In the genomic region with DNA sequence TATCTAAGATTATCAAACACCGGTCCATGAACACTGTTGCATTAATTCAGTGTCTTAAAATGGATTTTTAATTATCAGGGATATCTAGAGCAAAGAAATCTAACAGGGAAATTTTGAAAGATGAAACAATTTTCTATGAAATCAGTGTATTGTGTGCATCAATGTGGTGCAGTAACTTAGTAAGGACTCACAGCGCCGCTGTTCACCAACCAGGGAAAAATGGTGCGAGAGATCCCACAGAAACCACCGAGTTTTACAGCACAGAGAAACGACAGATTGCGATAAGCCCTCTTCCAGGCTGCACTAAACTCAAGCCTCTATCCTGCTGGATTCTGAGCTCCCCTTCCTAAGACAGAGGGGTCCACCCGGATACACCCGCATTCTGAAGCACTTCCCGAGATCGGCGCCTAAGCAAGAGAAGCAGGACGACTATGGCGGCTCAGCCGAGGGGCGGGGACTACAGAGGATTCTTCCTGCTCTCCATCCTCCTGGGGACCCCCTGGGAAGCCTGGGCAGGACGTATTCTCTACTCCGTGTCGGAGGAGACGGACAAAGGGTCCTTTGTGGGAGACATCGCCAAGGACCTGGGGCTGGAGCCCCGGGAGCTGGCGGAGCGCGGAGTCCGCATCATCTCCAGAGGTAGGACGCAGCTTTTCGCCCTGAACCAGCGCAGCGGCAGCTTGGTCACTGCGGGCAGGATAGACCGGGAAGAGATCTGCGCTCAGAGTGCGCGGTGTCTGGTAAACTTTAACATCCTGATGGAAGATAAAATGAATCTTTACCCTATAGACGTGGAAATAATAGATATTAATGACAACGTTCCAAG, we compare ENCODE assay signal across 9 cellular contexts.
DNase-seq lines count a peak whose midpoint lies in the region; ATAC-seq and TF ChIP-seq lines count a peak whose summit lies in the region.
"Had no signal": no experiment of that assay in that cellular context is flagged by ENCODE, and none has a peak within 500 bp of the region (broad histone marks: within the 10 kb centered on the region; RNA-seq: fewer than 3 reads in every experiment).

A gene (plus strand): TSS at position 274 of the 826 bp plus-strand sequence. CDS start 158 bp downstream, at position 432.

- in situ Hi-C loops in T47D (cut with HindIII; ENCODE audit: low pct_unique_long_range_greater_than_20kb, low sequenced_read_pairs) = no loop called here

- H3K27me3 Mint-ChIP-seq in memory B cell = peaks cover 21% of the 10 kb centered on the region

- DNase-seq in AG09309 (ENCODE audit: low read depth) (no peak), T47D (ENCODE audit: low read depth in 1 of 2, low spot score in 1 of 2) (peak; percentile 82 to 88), memory B cell (ENCODE audit: low spot score in 2 of 2) (peak in 1 of 2 donors; percentile 9), NCI-H1694 (lab: John Stamatoyannopoulos, UW) (no peak), GM19238 (ENCODE audit: insufficient read length, low spot score) (no peak), NCI-H2107 treated with DMSO at 0.1 percent for 48 hours (lab: John Stamatoyannopoulos, UW; ENCODE audit: unreplicated experiment) (no peak)

- ATAC-seq in HG02973 (IDR thresholded peaks at IDR 0.05; ENCODE audit: unreplicated experiment) (peak; percentile 69), memory B cell (ENCODE audit: low read depth) (no peak), HG03139 (IDR thresholded peaks at IDR 0.05; ENCODE audit: unreplicated experiment) (no peak)
- ATAC-seq: left colon had no signal

- H3K36me3 Mint-ChIP-seq in memory B cell = peaks cover 3% of the 10 kb centered on the region

- peak; percentile 62 for TF ChIP-seq CTCF in AG09309 (IDR thresholded peaks at IDR 0.05; ENCODE audit: control insufficient read depth, insufficient read depth, low read depth, low read length, missing control alignments)

- no peaks in the 10 kb centered on the region for H3K4me1 Mint-ChIP-seq in memory B cell

- H3K4me3 Mint-ChIP-seq in memory B cell = peak within 1 kb of the TSS; percentile 78

- H3K4me3 ChIP-seq in AG09309 (ENCODE audit: control insufficient read depth, low read depth, low read length) = peak within 1 kb of the TSS; percentile 65

- H3K27ac Mint-ChIP-seq in memory B cell = no peak within 1 kb of the TSS

- H3K9me3 Mint-ChIP-seq in memory B cell = peaks cover 7% of the 10 kb centered on the region

Comparison
In these comparisons a context has a peak if more than half of its experiments do, and no peak if none do; other contexts are left out.
1. DNase-seq: peak in T47D (2 of 2); none in AG09309 (single experiment), NCI-H1694 (single experiment), GM19238 (single experiment) and NCI-H2107 treated with DMSO at 0.1 percent for 48 hours (single experiment).